ENCODE assay signal across 18 cellular contexts in the genomic region with DNA sequence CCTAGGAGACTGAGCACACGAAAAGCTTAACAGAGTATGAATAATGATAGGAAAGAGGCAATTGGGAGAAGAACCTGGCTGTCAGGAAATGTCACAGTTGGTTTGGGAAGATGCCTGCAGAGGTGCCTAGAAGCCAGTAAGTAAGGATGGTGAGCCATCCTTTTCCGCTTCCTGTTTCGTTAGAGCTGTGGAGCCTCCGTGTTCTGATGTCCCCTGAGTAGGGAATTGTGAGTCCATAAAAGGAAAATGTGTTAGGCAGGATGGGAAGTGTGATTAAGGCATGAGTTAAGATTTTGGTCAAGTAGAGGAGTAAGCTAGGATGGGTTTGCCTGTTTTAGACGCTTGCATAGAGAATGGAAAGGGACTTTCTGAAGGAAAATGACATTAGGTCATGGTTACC. TPM values are rescaled to one million over a fixed set of nuclear protein-coding genes. Genes with fewer than 3 reads are reported as not detected.
DNase-seq lines count a peak whose midpoint lies in the region; ATAC-seq and TF ChIP-seq lines count a peak whose summit lies in the region.
"Had no signal": no experiment of that assay in that cellular context is flagged by ENCODE, and none has a peak within 500 bp of the region (broad histone marks: within the 10 kb centered on the region; RNA-seq: fewer than 3 reads in every experiment).

No MANE protein-coding gene starts in this region.

- no peak overlapping the region for H2BK5ac ChIP-seq in trophoblast cell (ENCODE audit: low read depth, low read length, poor library complexity)

- H3K36me3 ChIP-seq in trophoblast cell (ENCODE audit: control insufficient read depth in 1 of 2, insufficient read depth in 2 of 2, low read length in 2 of 2), result peaks cover 2 to 5% of the 10 kb centered on the region in 2 experiments
- H3K36me3 ChIP-seq: neutrophil had no signal

- H3K27ac ChIP-seq in trophoblast cell (ENCODE audit: low read depth, low read length), result no peak overlapping the region
- H3K27ac ChIP-seq: neutrophil had no signal

- peaks cover under 1% of the 10 kb centered on the region for H3K4me1 Mint-ChIP-seq in activated CD4-positive, alpha-beta memory T cell treated with anti-CD3 and anti-CD28 coated beads, Interleukin-2, amount 10 ng/mL, durations not matched to agents 7 days and 5 days
- H3K4me1 Mint-ChIP-seq: activated CD4-positive, alpha-beta T cell treated with anti-CD3 and anti-CD28 coated beads for 36 hours had no signal

- no peak overlapping the region for H2BK120ac ChIP-seq in trophoblast cell (ENCODE audit: insufficient read depth, low read length, poor library complexity)

- CTCF ChIA-PET in activated CD4-positive, alpha-beta memory T cell treated with anti-CD3 and anti-CD28 coated beads, Interleukin-2, amount 10 ng/mL, durations not matched to agents 7 days and 5 days (lab: Charles Lee), result interaction anchor here (1.3 to 3.0 kb wide), 2 partner anchors 9 to 66 kb away, joined by 4 to 10 read pairs; a partner anchor contains a TSS

- no peaks in the 10 kb centered on the region for H3K9me3 ChIP-seq in trophoblast cell (ENCODE audit: insufficient read depth, low read depth, low read length)
- H3K9me3 ChIP-seq: neutrophil had no signal

- ATAC-seq in SK-N-SH treated with all-trans-retinoic acid at 6 μM for 48 hours (peak; percentile 20; the same call in 2 of the 3 replicates), GM21529 (IDR thresholded peaks at IDR 0.05; ENCODE audit: unreplicated experiment) (no peak)
- ATAC-seq: activated CD4-positive, alpha-beta T cell treated with anti-CD3 and anti-CD28 coated beads for 36 hours; activated T-cell treated with anti-CD3 and anti-CD28 coated beads, Interleukin-2, amount 50 U/mL, for 72 hours; left lobe of liver had no signal

- H3K36me3 Mint-ChIP-seq in activated CD4-positive, alpha-beta memory T cell treated with anti-CD3 and anti-CD28 coated beads, Interleukin-2, amount 10 ng/mL, durations not matched to agents 7 days and 5 days (ENCODE audit: low read depth), result no peaks in the 10 kb centered on the region

- H2BK12ac ChIP-seq in trophoblast cell (ENCODE audit: low read length), result no peak overlapping the region

- H3K4ac ChIP-seq in trophoblast cell (ENCODE audit: low read depth, low read length), result peak overlapping the region; percentile 50

- POLR2A ChIA-PET in activated CD4-positive, alpha-beta memory T cell treated with anti-CD3 and anti-CD28 coated beads, Interleukin-2, amount 10 ng/mL, durations not matched to agents 7 days and 5 days (lab: Charles Lee), result no interaction called here

- H4K8ac ChIP-seq in trophoblast cell (ENCODE audit: low read depth, low read length), result no peak overlapping the region

- H3K27ac Mint-ChIP-seq in activated CD4-positive, alpha-beta memory T cell treated with anti-CD3 and anti-CD28 coated beads, Interleukin-2, amount 10 ng/mL, durations not matched to agents 7 days and 5 days, result no peak overlapping the region
- H3K27ac Mint-ChIP-seq: activated CD4-positive, alpha-beta T cell treated with anti-CD3 and anti-CD28 coated beads for 36 hours; activated T-cell treated with anti-CD3 and anti-CD28 coated beads, Interleukin-2, amount 50 U/mL, for 72 hours had no signal

- H3K79me2 ChIP-seq in trophoblast cell (ENCODE audit: control insufficient read depth, insufficient read depth, low read length, poor library complexity), result peaks cover 26% of the 10 kb centered on the region

- no peaks in the 10 kb centered on the region for H3K79me1 ChIP-seq in trophoblast cell (ENCODE audit: low read length)

- H3K9ac ChIP-seq in trophoblast cell (ENCODE audit: low read length), result no peak overlapping the region

- H3K9me3 Mint-ChIP-seq in activated CD4-positive, alpha-beta memory T cell treated with anti-CD3 and anti-CD28 coated beads, Interleukin-2, amount 10 ng/mL, durations not matched to agents 7 days and 5 days, result no peaks in the 10 kb centered on the region
- H3K9me3 Mint-ChIP-seq: activated T-cell treated with anti-CD3 and anti-CD28 coated beads, Interleukin-2, amount 50 U/mL, for 72 hours had no signal

- H3K4me3 ChIP-seq in trophoblast cell (ENCODE audit: low read depth, low read length), result no peak overlapping the region

- no peaks in the 10 kb centered on the region for H3K27me3 ChIP-seq in trophoblast cell (ENCODE audit: insufficient read depth, low read length)
- H3K27me3 ChIP-seq: neutrophil had no signal

- peaks cover 0 to 5% of the 10 kb centered on the region in 2 experiments for H3K4me1 ChIP-seq in trophoblast cell (ENCODE audit: control insufficient read depth in 1 of 2, insufficient read depth in 2 of 2, low read length in 2 of 2)

- H2AFZ ChIP-seq in trophoblast cell (ENCODE audit: insufficient read depth, low read length, poor library complexity), result no peak overlapping the region

- H3K27me3 Mint-ChIP-seq in activated CD4-positive, alpha-beta memory T cell treated with anti-CD3 and anti-CD28 coated beads, Interleukin-2, amount 10 ng/mL, durations not matched to agents 7 days and 5 days, result peaks cover 3% of the 10 kb centered on the region
- H3K27me3 Mint-ChIP-seq: activated CD4-positive, alpha-beta T cell treated with anti-CD3 and anti-CD28 coated beads for 36 hours had no signal

- H3K18ac ChIP-seq in trophoblast cell (ENCODE audit: low read length), result no peak overlapping the region

- no peak overlapping the region for H3K14ac ChIP-seq in trophoblast cell (ENCODE audit: low read length)

- DNase-seq in Daoy (ENCODE audit: low read depth) (peak; percentile 59), glomerular endothelial cell (ENCODE audit: extremely low read depth, low read depth, low spot score) (peak; percentile 75), trophoblast cell (no peak), anterior cingulate cortex (lab: John Stamatoyannopoulos, UW) (no peak), NCI-H2081 (lab: John Stamatoyannopoulos, UW) (no peak)
- DNase-seq in activated CD4-positive, alpha-beta memory T cell treated with anti-CD3 and anti-CD28 coated beads, Interleukin-2, amount 10 ng/mL, durations not matched to agents 7 days and 5 days, result no peak
- DNase-seq: ACHN; activated CD4-positive, alpha-beta T cell treated with anti-CD3 and anti-CD28 coated beads for 36 hours; activated T-cell treated with anti-CD3 and anti-CD28 coated beads, Interleukin-2, amount 50 U/mL, for 72 hours; effector CD8-positive, alpha-beta T cell; head of caudate nucleus; NCI-H2107; stimulated activated CD4-positive, alpha-beta T cell treated with anti-CD3 and anti-CD28 coated beads, Interleukin-15, amount 100 ng/mL, for 24 hours; SW 1271 had no signal

- no peak overlapping the region for H3K4me2 ChIP-seq in trophoblast cell (ENCODE audit: low read length)

- no peak overlapping the region for H3K4me3 Mint-ChIP-seq in activated CD4-positive, alpha-beta memory T cell treated with anti-CD3 and anti-CD28 coated beads, Interleukin-2, amount 10 ng/mL, durations not matched to agents 7 days and 5 days
- H3K4me3 Mint-ChIP-seq: activated CD4-positive, alpha-beta T cell treated with anti-CD3 and anti-CD28 coated beads for 36 hours; activated T-cell treated with anti-CD3 and anti-CD28 coated beads, Interleukin-2, amount 50 U/mL, for 72 hours had no signal

- no peak overlapping the region for H3K23ac ChIP-seq in trophoblast cell (ENCODE audit: low read length)

- H2AK5ac ChIP-seq in trophoblast cell (ENCODE audit: low read length), result no peak overlapping the region

- H4K12ac ChIP-seq in trophoblast cell (ENCODE audit: low read depth, low read length), result no peak overlapping the region

- no CpG with 5 or more reads among the region's 5 CpGs for WGBS in trophoblast cell (ENCODE audit: extremely low coverage, insufficient coverage, insufficient read length)

- no peak overlapping the region for H4K91ac ChIP-seq in trophoblast cell (ENCODE audit: low read depth, low read length)

TF ChIP-seq in SK-N-SH treated with all-trans-retinoic acid at 6 μM for 48 hours, 23 proteins besides CTCF, POLR2A, EP300 and RAD21 (continues in another document):
- TF ChIP-seq, protein P1, sequence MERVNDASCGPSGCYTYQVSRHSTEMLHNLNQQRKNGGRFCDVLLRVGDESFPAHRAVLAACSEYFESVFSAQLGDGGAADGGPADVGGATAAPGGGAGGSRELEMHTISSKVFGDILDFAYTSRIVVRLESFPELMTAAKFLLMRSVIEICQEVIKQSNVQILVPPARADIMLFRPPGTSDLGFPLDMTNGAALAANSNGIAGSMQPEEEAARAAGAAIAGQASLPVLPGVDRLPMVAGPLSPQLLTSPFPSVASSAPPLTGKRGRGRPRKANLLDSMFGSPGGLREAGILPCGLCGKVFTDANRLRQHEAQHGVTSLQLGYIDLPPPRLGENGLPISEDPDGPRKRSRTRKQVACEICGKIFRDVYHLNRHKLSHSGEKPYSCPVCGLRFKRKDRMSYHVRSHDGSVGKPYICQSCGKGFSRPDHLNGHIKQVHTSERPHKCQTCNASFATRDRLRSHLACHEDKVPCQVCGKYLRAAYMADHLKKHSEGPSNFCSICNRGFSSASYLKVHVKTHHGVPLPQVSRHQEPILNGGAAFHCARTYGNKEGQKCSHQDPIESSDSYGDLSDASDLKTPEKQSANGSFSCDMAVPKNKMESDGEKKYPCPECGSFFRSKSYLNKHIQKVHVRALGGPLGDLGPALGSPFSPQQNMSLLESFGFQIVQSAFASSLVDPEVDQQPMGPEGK (CRISPR knock-in tag; IDR thresholded peaks at IDR 0.05; ENCODE audit: borderline replicate concordance), result no peak
- TF ChIP-seq, protein P2, sequence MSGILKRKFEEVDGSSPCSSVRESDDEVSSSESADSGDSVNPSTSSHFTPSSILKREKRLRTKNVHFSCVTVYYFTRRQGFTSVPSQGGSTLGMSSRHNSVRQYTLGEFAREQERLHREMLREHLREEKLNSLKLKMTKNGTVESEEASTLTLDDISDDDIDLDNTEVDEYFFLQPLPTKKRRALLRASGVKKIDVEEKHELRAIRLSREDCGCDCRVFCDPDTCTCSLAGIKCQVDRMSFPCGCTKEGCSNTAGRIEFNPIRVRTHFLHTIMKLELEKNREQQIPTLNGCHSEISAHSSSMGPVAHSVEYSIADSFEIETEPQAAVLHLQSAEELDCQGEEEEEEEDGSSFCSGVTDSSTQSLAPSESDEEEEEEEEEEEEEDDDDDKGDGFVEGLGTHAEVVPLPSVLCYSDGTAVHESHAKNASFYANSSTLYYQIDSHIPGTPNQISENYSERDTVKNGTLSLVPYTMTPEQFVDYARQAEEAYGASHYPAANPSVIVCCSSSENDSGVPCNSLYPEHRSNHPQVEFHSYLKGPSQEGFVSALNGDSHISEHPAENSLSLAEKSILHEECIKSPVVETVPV (CRISPR knock-in tag; IDR thresholded peaks at IDR 0.05), result no peak

RNA-seq across cellular contexts. Expression of a gene that starts 9.0 kb away (rescaled TPM):
- 226 and 245 TPM in 2 replicates for total RNA-seq in Daoy (2014; rRNA removed; shearing (Covaris generic))
- 522 and 526 TPM in 2 replicates for total RNA-seq in glomerular endothelial cell
- 204 and 206 TPM in 2 replicates for polyA plus RNA-seq in trophoblast cell (2013)
- total RNA-seq in activated CD4-positive, alpha-beta memory T cell treated with anti-CD3 and anti-CD28 coated beads, Interleukin-2, amount 10 ng/mL, durations not matched to agents 7 days and 5 days, result 10 to 100 TPM; 28.9 to 30.6 TPM

Comparison
In these comparisons a context has a peak if more than half of its experiments do, and no peak if none do; other contexts are left out.
1. DNase-seq: peak in Daoy (single experiment) and glomerular endothelial cell (single experiment); none in trophoblast cell (0 of 2), anterior cingulate cortex (0 of 58), NCI-H2081 (0 of 2) and activated CD4-positive, alpha-beta memory T cell treated with anti-CD3 and anti-CD28 coated beads, Interleukin-2, amount 10 ng/mL, durations not matched to agents 7 days and 5 days (single experiment).